In genomic region chr11:134365011-134365925, GRCh38 we compare ENCODE assay signal across 17 cellular contexts. TPM values are rescaled to one million over a fixed set of nuclear protein-coding genes. Genes with fewer than 3 reads are reported as not detected.
DNase-seq lines count a peak whose midpoint lies in the region; ATAC-seq and TF ChIP-seq lines count a peak whose summit lies in the region.
"Had no signal": no experiment of that assay in that cellular context is flagged by ENCODE, and none has a peak within 500 bp of the region (broad histone marks: within the 10 kb centered on the region; RNA-seq: fewer than 3 reads in every experiment).

No MANE protein-coding gene starts in this region.

- TF ChIP-seq CTCF in VCaP (conservative IDR thresholded peaks at IDR 0.05) (no peak), left lung (IDR thresholded peaks at IDR 0.05) (no peak), sigmoid colon (IDR thresholded peaks at IDR 0.05) (no peak)

- no peak overlapping the region for H3K9ac ChIP-seq in BLaER1 treated with 17β-estradiol and CSF1 and Interleukin-3, amounts not matched to agents 10 nM and 100 nM

- H3K9me3 ChIP-seq in BLaER1 treated with 17β-estradiol and CSF1 and Interleukin-3, amounts not matched to agents 10 nM and 100 nM (replicated peaks in 1 of 11): no peaks in the 10 kb centered on the region
- H3K9me3 ChIP-seq in left lung: no peaks in the 10 kb centered on the region
- no peaks in the 10 kb centered on the region for H3K9me3 ChIP-seq in sigmoid colon
- H3K9me3 ChIP-seq: SJSA1 had no signal

- 70 to 87% methylated on average over 22 of the region's 22 CpGs for WGBS in sigmoid colon, 2 donors

- peaks cover 0 to 77% (median 27%) of the 10 kb centered on the region in 11 experiments; a peak in 16 of 22 replicates for H4K20me1 ChIP-seq in BLaER1 treated with 17β-estradiol and CSF1 and Interleukin-3, amounts not matched to agents 10 nM and 100 nM

- no peak for TF ChIP-seq POLR2A in sigmoid colon (IDR thresholded peaks at IDR 0.05)

- peaks cover 0 to 58% (median 37%) of the 10 kb centered on the region in 10 experiments; a peak in 17 of 20 replicates for H3K4me1 ChIP-seq in BLaER1 treated with 17β-estradiol and CSF1 and Interleukin-3, amounts not matched to agents 10 nM and 100 nM
- H3K4me1 ChIP-seq in left lung (no peaks in the 10 kb centered on the region), sigmoid colon (peaks cover 0 to 5% (median 0%) of the 10 kb centered on the region in 4 donors)
- H3K4me1 ChIP-seq: SJSA1 had no signal

- H3K27me3 ChIP-seq in BLaER1 treated with 17β-estradiol and CSF1 and Interleukin-3, amounts not matched to agents 10 nM and 100 nM: peaks cover 0 to 38% (median 15%) of the 10 kb centered on the region in 11 experiments; a peak in 15 of 22 replicates
- H3K27me3 ChIP-seq in left lung (peaks cover 0 to 24% of the 10 kb centered on the region in 2 donors), sigmoid colon (no peaks in the 10 kb centered on the region)
- H3K27me3 ChIP-seq: SJSA1 had no signal

- intact Hi-C loops in left lung (cut with DNase I): no loop called here
- intact Hi-C loops in sigmoid colon (cut with DNase I): no loop called here

- peak overlapping the region in 9 of 11 experiments; percentile 0 to 68 (median 60); a peak in 17 of 22 replicates for H3K4me2 ChIP-seq in BLaER1 treated with 17β-estradiol and CSF1 and Interleukin-3, amounts not matched to agents 10 nM and 100 nM

- H3K4me3 ChIP-seq in BLaER1 treated with 17β-estradiol and CSF1 and Interleukin-3, amounts not matched to agents 10 nM and 100 nM: no peak overlapping the region
- H3K4me3 ChIP-seq in left lung (no peak overlapping the region), sigmoid colon (no peak overlapping the region)
- H3K4me3 ChIP-seq: SJSA1 had no signal

- H3K27ac ChIP-seq in BLaER1 treated with 17β-estradiol and CSF1 and Interleukin-3, amounts not matched to agents 10 nM and 100 nM: no peak overlapping the region
- H3K27ac ChIP-seq in VCaP (peak overlapping the region; percentile 83), left lung (no peak overlapping the region), sigmoid colon (no peak overlapping the region)
- H3K27ac ChIP-seq: SJSA1 had no signal

- DNase-seq in left lung (peak; percentile 18 to 62), sigmoid colon (peak; percentile 55), medulla oblongata (ENCODE audit: extremely low spot score) (no peak), SKM-1 treated with dmso at 0.1 percent for 144 hours (lab: John Stamatoyannopoulos, UW; ENCODE audit: unreplicated experiment) (no peak)
- DNase-seq: Calu3; CD4-positive, alpha-beta T cell; GOT3; NCI-H1436 treated with DMSO at 0.1 percent for 48 hours; NCI-H2081 treated with DMSO at 0.1 percent for 48 hours; NCI-H526 had no signal

- TF ChIP-seq EP300 in sigmoid colon (IDR thresholded peaks at IDR 0.05): no peak

- H3K36me3 ChIP-seq in BLaER1 treated with 17β-estradiol and CSF1 and Interleukin-3, amounts not matched to agents 10 nM and 100 nM: no peaks in the 10 kb centered on the region
- H3K36me3 ChIP-seq in left lung: no peaks in the 10 kb centered on the region
- H3K36me3 ChIP-seq in sigmoid colon: peaks cover 0 to 50% (median 8%) of the 10 kb centered on the region in 4 donors
- H3K36me3 ChIP-seq: SJSA1 had no signal

- ATAC-seq in left lung (no peak), HG03025 (IDR thresholded peaks at IDR 0.05; ENCODE audit: low FRiP score, unreplicated experiment) (no peak), HG03439 (IDR thresholded peaks at IDR 0.05; ENCODE audit: unreplicated experiment) (no peak)

RNA-seq across cellular contexts. Expression of gene GLB1L2, which starts 33.5 kb away (rescaled TPM):
- total RNA-seq in left lung (10 to 100 TPM; 10.3 to 11.9 TPM), sigmoid colon (100 to 1,000 TPM in 1 of 4 donors, 10 to 100 TPM in 3; 30.8 to 108 (median 51.0) TPM)
- 10 to 100 TPM in 1 of 3 donors, 1 to 10 TPM in 2; 4.2 to 16.5 (median 6.0) TPM for polyA plus RNA-seq in sigmoid colon
- total RNA-seq: OCI-LY7, SJSA1 had no signal

RNA-seq across cellular contexts. Expression of gene B3GAT1, which starts 46.8 kb away (rescaled TPM):
- under 1 TPM; 0.32 to 0.58 TPM for total RNA-seq in left lung
- total RNA-seq in sigmoid colon: under 1 TPM in 3 of 4 donors, not detected in 1; 0.16 to 0.28 (median 0.27) TPM
- under 1 TPM in 1 of 3 donors, not detected in 2; 0.63 TPM for polyA plus RNA-seq in sigmoid colon
- total RNA-seq: OCI-LY7, RPMI7951, SJSA1 had no signal

Comparison
In these comparisons a context has a peak if more than half of its experiments do, and no peak if none do; other contexts are left out.
1. DNase-seq: peak in left lung (2 of 2) and sigmoid colon (single experiment); none in medulla oblongata (single experiment) and SKM-1 treated with dmso at 0.1 percent for 144 hours (single experiment).